In genomic region chr1:15323351-15323988, GRCh38 we compare ENCODE assay signal across 8 cellular contexts.
DNase-seq lines count a peak whose midpoint lies in the region; ATAC-seq, FAIRE-seq and TF ChIP-seq lines count a peak whose summit lies in the region.

No MANE protein-coding gene starts in this region.

- intact Hi-C loops in colonic mucosa (cut with DNase I), result loop anchor here (2.0 kb wide), 1 partner anchor 107 kb away; no protein-coding TSS in a partner anchor
- intact Hi-C loops in left lung (cut with DNase I), result no loop called here

- H3K27me3 ChIP-seq in colonic mucosa (no peaks in the 10 kb centered on the region), left lung (peaks cover 0 to 15% of the 10 kb centered on the region in 2 donors)

- H3K4me3 ChIP-seq in colonic mucosa (peak overlapping the region; percentile 9), left lung (no peak overlapping the region)

- ATAC-seq in left lung (peak; percentile 94), GM18868 (IDR thresholded peaks at IDR 0.05; ENCODE audit: unreplicated experiment) (no peak)

- H3K9me3 ChIP-seq in colonic mucosa (no peaks in the 10 kb centered on the region), left lung (peaks cover 0 to 4% of the 10 kb centered on the region in 2 donors)

- peak; percentile 78 for FAIRE-seq in H54 (lab: Jason Lieb, UNC)

- DNase-seq in AG20443 (ENCODE audit: low spot score) (peak; percentile 84), H54 (ENCODE audit: insufficient read length, low spot score) (peak; percentile 30), NCI-H460 (ENCODE audit: extremely low read depth, low read depth) (peak; percentile 76), colonic mucosa (peak; percentile 88), left lung (peak; percentile 75 to 91)
- peak; percentile 65 to 72 for DNase-seq in activated CD4-positive, alpha-beta T cell treated with anti-CD3 and anti-CD28 coated beads for 4 hours
- peak; percentile 71 for DNase-seq in stimulated activated CD4-positive, alpha-beta T cell treated with anti-CD3 and anti-CD28 coated beads, Interleukin-4, amount 100 ng/mL, for 1 hour

- H3K4me1 ChIP-seq in colonic mucosa (peaks cover 13% of the 10 kb centered on the region), left lung (peaks cover 5 to 9% of the 10 kb centered on the region in 2 donors)

- peak; percentile 99 for TF ChIP-seq CTCF in colonic mucosa (IDR thresholded peaks at IDR 0.05)
- TF ChIP-seq CTCF in left lung (IDR thresholded peaks at IDR 0.05), result peak; percentile 98 to 99

- no peak overlapping the region for H3K27ac ChIP-seq in colonic mucosa
- H3K27ac ChIP-seq in left lung, result no peak overlapping the region

- TF ChIP-seq POLR2A in H54 (IDR thresholded peaks at IDR 0.05; ENCODE audit: low read depth, low read length), result no peak

- H3K36me3 ChIP-seq in colonic mucosa (no peaks in the 10 kb centered on the region), left lung (no peaks in the 10 kb centered on the region)

- peak overlapping the region in 1 of 2 donors; percentile 69 for H3K9ac ChIP-seq in colonic mucosa (ENCODE audit: low read depth in 2 of 2, low read length in 2 of 2)

Comparison
In these comparisons a context has a peak if more than half of its experiments do, and no peak if none do; other contexts are left out.
1. DNase-seq: peak in every context shown above with its lines; median percentile 88 in colonic mucosa; 84 in AG20443; 83 in left lung; 76 in NCI-H460; 71 in stimulated activated CD4-positive, alpha-beta T cell treated with anti-CD3 and anti-CD28 coated beads, Interleukin-4, amount 100 ng/mL, for 1 hour; 68 in activated CD4-positive, alpha-beta T cell treated with anti-CD3 and anti-CD28 coated beads for 4 hours; 30 in H54.